ENCODE assay signal across 10 cellular contexts in genomic region chr9:115008536-115008935, GRCh38.
DNase-seq lines count a peak whose midpoint lies in the region; ATAC-seq and TF ChIP-seq lines count a peak whose summit lies in the region.
"Had no signal": no experiment of that assay in that cellular context is flagged by ENCODE, and none has a peak within 500 bp of the region (broad histone marks: within the 10 kb centered on the region; RNA-seq: fewer than 3 reads in every experiment).

No MANE protein-coding gene starts in this region.

- no peaks in the 10 kb centered on the region for H3K36me3 Mint-ChIP-seq in immature natural killer cell
- H3K36me3 Mint-ChIP-seq: naive B cell had no signal

- no peaks in the 10 kb centered on the region for H3K9me3 Mint-ChIP-seq in immature natural killer cell
- H3K9me3 Mint-ChIP-seq: central memory CD8-positive, alpha-beta T cell; naive B cell had no signal

- TF ChIP-seq CTCF in foreskin fibroblast (IDR thresholded peaks at IDR 0.05; ENCODE audit: low read depth, low read length), result no peak

- H3K4me3 ChIP-seq in foreskin fibroblast (ENCODE audit: low read depth in 1 of 2, low read length in 2 of 2), result no peak overlapping the region

- peaks cover 4 to 5% (median 5%) of the 10 kb centered on the region in 3 donors for H3K27me3 Mint-ChIP-seq in immature natural killer cell (ENCODE audit: low read depth in 3 of 3)
- H3K27me3 Mint-ChIP-seq: central memory CD8-positive, alpha-beta T cell had no signal

- no peaks in the 10 kb centered on the region for H3K4me1 Mint-ChIP-seq in immature natural killer cell
- H3K4me1 Mint-ChIP-seq: central memory CD8-positive, alpha-beta T cell; naive B cell had no signal

- H3K27ac Mint-ChIP-seq in immature natural killer cell, result no peak overlapping the region
- H3K27ac Mint-ChIP-seq: naive B cell had no signal

- DNase-seq in ACHN (peak; percentile 73), GDM1 (lab: John Stamatoyannopoulos, UW) (peak; percentile 40), foreskin fibroblast (peak; percentile 81 to 89), immature natural killer cell (no peak), NCI-H526 treated with DMSO at 0.1 percent for 48 hours (lab: John Stamatoyannopoulos, UW) (no peak), NCI-H128 (lab: John Stamatoyannopoulos, UW; ENCODE audit: unreplicated experiment) (no peak)
- DNase-seq: naive B cell had no signal

- no peak overlapping the region for H3K4me3 Mint-ChIP-seq in immature natural killer cell
- H3K4me3 Mint-ChIP-seq: central memory CD8-positive, alpha-beta T cell; naive B cell had no signal

- ATAC-seq in SK-N-SH treated with all-trans-retinoic acid at 6 μM for 48 hours, result peak; percentile 97
- no peak for ATAC-seq in HG03457 (IDR thresholded peaks at IDR 0.05; ENCODE audit: unreplicated experiment)

- in situ Hi-C loops in ACHN (cut with HindIII; ENCODE audit: low pct_ligation_motif_present, low pct_unique_long_range_greater_than_20kb, low sequenced_read_pairs), result no loop called here

TF ChIP-seq in SK-N-SH treated with all-trans-retinoic acid at 6 μM for 48 hours, 23 proteins besides CTCF, POLR2A, EP300 and RAD21:
- TF ChIP-seq ARNTL (CRISPR knock-in tag; IDR thresholded peaks at IDR 0.05; ENCODE audit: borderline replicate concordance, low read depth) (no peak), ESRRG (CRISPR knock-in tag; IDR thresholded peaks at IDR 0.05) (no peak), OSR1 (CRISPR knock-in tag; IDR thresholded peaks at IDR 0.05) (no peak), ZC3H10 (CRISPR knock-in tag; IDR thresholded peaks at IDR 0.05) (no peak), GLIS3 (CRISPR knock-in tag; IDR thresholded peaks at IDR 0.05) (no peak), PATZ1 (CRISPR knock-in tag; IDR thresholded peaks at IDR 0.05; ENCODE audit: borderline replicate concordance) (no peak), CSRNP3 (CRISPR knock-in tag; IDR thresholded peaks at IDR 0.05) (no peak), ZFP30 (CRISPR knock-in tag; IDR thresholded peaks at IDR 0.05) (no peak), TSHZ2 (CRISPR knock-in tag; IDR thresholded peaks at IDR 0.05) (no peak), ZNF8 (CRISPR knock-in tag; IDR thresholded peaks at IDR 0.05) (no peak), ZFP3 (CRISPR knock-in tag; IDR thresholded peaks at IDR 0.05) (no peak), ZNF70 (CRISPR knock-in tag; IDR thresholded peaks at IDR 0.05) (no peak), CSDC2 (CRISPR knock-in tag; IDR thresholded peaks at IDR 0.05) (no peak), CREB5 (CRISPR knock-in tag; IDR thresholded peaks at IDR 0.05; ENCODE audit: low read depth) (no peak), PPARA (CRISPR knock-in tag; IDR thresholded peaks at IDR 0.05; ENCODE audit: borderline replicate concordance) (no peak), BACH2 (CRISPR knock-in tag; IDR thresholded peaks at IDR 0.05; ENCODE audit: borderline replicate concordance) (no peak), SNAI2 (CRISPR knock-in tag; IDR thresholded peaks at IDR 0.05) (no peak)

Comparison
In these comparisons a context has a peak if more than half of its experiments do, and no peak if none do; other contexts are left out.
1. DNase-seq: peak in ACHN (single experiment), GDM1 (single experiment) and foreskin fibroblast (2 of 2); none in immature natural killer cell (0 of 3), NCI-H526 treated with DMSO at 0.1 percent for 48 hours (single experiment) and NCI-H128 (single experiment).